ENCODE assay signal across 10 cellular contexts in genomic region chr5:168860081-168860480, GRCh38.
A peak's percentile ranks its signal among the peaks of the same experiment; 100 is the strongest.
ATAC-seq and TF ChIP-seq lines count a peak whose summit lies in the region.
"Had no signal": no experiment of that assay in that cellular context is flagged by ENCODE, and none has a peak within 500 bp of the region (broad histone marks: within the 10 kb centered on the region; RNA-seq: fewer than 3 reads in every experiment).

No MANE protein-coding gene starts in this region.

- no peak for ATAC-seq in GM18517 (IDR thresholded peaks at IDR 0.05; ENCODE audit: unreplicated experiment)
- ATAC-seq: A549; CD8-positive, alpha-beta T cell had no signal

- H3K4me3 ChIP-seq in HEK293 (ENCODE audit: low read depth, low read length), result no peak overlapping the region
- H3K4me3 ChIP-seq: A549; BLaER1; BLaER1 treated with 17β-estradiol and CSF1 and Interleukin-3, amounts not matched to agents 10 nM and 100 nM had no signal

- CTCF ChIA-PET in HEK293 (lab: Yijun Ruan, JAX), result no interaction called here

- no peak for TF ChIP-seq CTCF in HEK293 (tag by site-specific recombination; IDR thresholded peaks at IDR 0.05)

- no peak overlapping the region for H3K27ac ChIP-seq in HEK293 (ENCODE audit: extremely low read depth, low read depth, low read length)
- H3K27ac ChIP-seq: 22Rv1; A549; BLaER1; BLaER1 treated with 17β-estradiol and CSF1 and Interleukin-3, amounts not matched to agents 10 nM and 100 nM; C4-2B had no signal

- H3K4me1 ChIP-seq in HEK293 (ENCODE audit: control insufficient read depth, insufficient read depth, low read length), result peaks cover 12% of the 10 kb centered on the region; the same call in 1 of the 2 replicates
- H3K4me1 ChIP-seq: A549; BLaER1; BLaER1 treated with 17β-estradiol and CSF1 and Interleukin-3, amounts not matched to agents 10 nM and 100 nM; Caco-2 had no signal

- H3K9me3 ChIP-seq in HEK293 (ENCODE audit: control insufficient read depth, insufficient read depth, low read depth, low read length), result no peaks in the 10 kb centered on the region
- H3K9me3 ChIP-seq: A549; BE2C; BLaER1; BLaER1 treated with 17β-estradiol and CSF1 and Interleukin-3, amounts not matched to agents 10 nM and 100 nM had no signal

- H3K36me3 ChIP-seq in HEK293 (ENCODE audit: control insufficient read depth in 2 of 2, insufficient read depth in 1 of 2, low read length in 2 of 2), result no peaks in the 10 kb centered on the region
- H3K36me3 ChIP-seq: BE2C; BLaER1; BLaER1 treated with 17β-estradiol and CSF1 and Interleukin-3, amounts not matched to agents 10 nM and 100 nM had no signal

- POLR2A ChIA-PET in HEK293 (lab: Yijun Ruan, JAX), result no interaction called here

TF ChIP-seq in HEK293, 187 proteins besides CTCF, POLR2A, EP300 and RAD21 (continues in another document):
- TF ChIP-seq ZIC2 (tag by site-specific recombination; IDR thresholded peaks at IDR 0.05) (no peak), OVOL3 (tag by site-specific recombination; IDR thresholded peaks at IDR 0.05) (no peak), BCL11B (tag by site-specific recombination; IDR thresholded peaks at IDR 0.05; ENCODE audit: low read depth) (no peak), ZNF2 (tag by site-specific recombination; IDR thresholded peaks at IDR 0.05) (no peak), ZNF214 (tag by site-specific recombination; IDR thresholded peaks at IDR 0.05; ENCODE audit: borderline replicate concordance) (no peak), ZNF211 (tag by site-specific recombination; IDR thresholded peaks at IDR 0.05; ENCODE audit: low read depth) (no peak), ZBTB17 (tag by site-specific recombination; IDR thresholded peaks at IDR 0.05) (0 out of 2 replicates have a peak, but pooled peaks have one; percentile 18), ZBTB11 (tag by site-specific recombination; conservative IDR thresholded peaks at IDR 0.05; ENCODE audit: low read depth) (no peak), ZNF621 (tag by site-specific recombination; IDR thresholded peaks at IDR 0.05) (no peak), ZNF26 (tag by site-specific recombination; IDR thresholded peaks at IDR 0.05) (no peak), ZNF202 (tag by site-specific recombination; IDR thresholded peaks at IDR 0.05; ENCODE audit: borderline replicate concordance) (no peak), ZNF433 (tag by site-specific recombination; IDR thresholded peaks at IDR 0.05; ENCODE audit: low read depth) (no peak), ZNF596 (tag by site-specific recombination; IDR thresholded peaks at IDR 0.05) (no peak), ZNF830 (tag by site-specific recombination; IDR thresholded peaks at IDR 0.05; ENCODE audit: low read depth) (no peak), ZNF133 (tag by site-specific recombination; IDR thresholded peaks at IDR 0.05) (no peak), KLF9 (tag by site-specific recombination; IDR thresholded peaks at IDR 0.05; ENCODE audit: low read depth) (no peak), PRDM6 (tag by site-specific recombination; IDR thresholded peaks at IDR 0.05) (peak; percentile 57; the same call in 1 of the 2 replicates), ZNF501 (tag by site-specific recombination; IDR thresholded peaks at IDR 0.05) (no peak), ZNF610 (tag by site-specific recombination; IDR thresholded peaks at IDR 0.05; ENCODE audit: borderline replicate concordance) (no peak), ZNF184 (tag by site-specific recombination; IDR thresholded peaks at IDR 0.05) (no peak), ZNF558 (tag by site-specific recombination; IDR thresholded peaks at IDR 0.05) (no peak), OSR2 (tag by site-specific recombination; IDR thresholded peaks at IDR 0.05) (peak; percentile 69), ZNF146 (tag by site-specific recombination; IDR thresholded peaks at IDR 0.05) (no peak), SP7 (tag by site-specific recombination; IDR thresholded peaks at IDR 0.05) (peak; percentile 43; the same call in 1 of the 2 replicates), INSM2 (tag by site-specific recombination; IDR thresholded peaks at IDR 0.05) (no peak), ZNF600 (tag by site-specific recombination; IDR thresholded peaks at IDR 0.05) (no peak), BCL11A (tag by site-specific recombination; IDR thresholded peaks at IDR 0.05; ENCODE audit: low read depth) (no peak), ZNF155 (tag by site-specific recombination; IDR thresholded peaks at IDR 0.05) (no peak)
